1 cellular context compared by ENCODE assay signal in the genomic region with DNA sequence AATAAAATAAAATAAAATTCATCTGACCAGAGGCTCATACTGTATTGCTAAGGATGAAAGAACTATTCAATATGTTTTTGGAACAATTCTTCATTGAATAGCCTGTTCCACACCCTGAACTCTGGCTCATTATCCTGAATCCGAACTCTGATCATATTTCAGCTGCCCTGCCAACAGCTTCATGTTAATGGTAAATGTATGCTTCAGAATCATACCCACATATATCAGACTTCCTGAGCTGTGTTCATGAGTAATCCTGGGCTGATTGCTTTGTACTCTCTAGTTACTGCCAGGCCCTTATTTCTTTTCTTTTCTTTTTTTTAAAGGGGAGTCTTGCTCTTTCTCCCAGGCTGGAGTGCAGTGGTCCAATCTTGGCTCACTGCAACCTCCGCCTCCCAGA.
TF ChIP-seq lines count a peak whose summit lies in the region.

No MANE protein-coding gene starts in this region.

TF ChIP-seq in SK-N-SH treated with all-trans-retinoic acid at 6 μM for 48 hours, 23 proteins besides CTCF, POLR2A, EP300 and RAD21 (continued from another document):
- TF ChIP-seq ZNF70 (CRISPR knock-in tag; IDR thresholded peaks at IDR 0.05) = no peak
